In genomic region chr9:105237246-105237645, GRCh38 we compare ENCODE assay signal across 28 cellular contexts.
"Had no signal": no experiment of that assay in that cellular context is flagged by ENCODE, and none has a peak within 500 bp of the region (broad histone marks: within the 10 kb centered on the region; RNA-seq: fewer than 3 reads in every experiment).

No MANE protein-coding gene starts in this region.

- H3K27me3 Mint-ChIP-seq: progenitor cell of endocrine pancreas; stimulated activated naive B cell treated with anti-CD40 and anti-IgM and Interleukin-4, amounts not matched to agents 10 μg/mL and 1 μg/mL and 100 μg/mL, for 72 hours had no signal

- H3K27ac ChIP-seq: neural progenitor cell, ovary, parathyroid adenoma, psoas muscle, right lobe of liver, sigmoid colon, stomach, thoracic aorta, thyroid gland, tibial nerve, upper lobe of left lung, vagina had no signal

- H2AFZ ChIP-seq: neural progenitor cell, parathyroid adenoma had no signal

- ATAC-seq: natural killer cell; psoas muscle; right cardiac atrium; stimulated activated effector memory CD8-positive, alpha-beta T cell treated with anti-CD3 and anti-CD28 coated beads, Interleukin-12 subunit alpha, Interleukin-12 subunit beta, amount 100 ng/mL, for 72 hours; stimulated activated naive B cell treated with anti-CD40 and anti-IgM and Interleukin-4, amounts not matched to agents 10 μg/mL and 1 μg/mL and 100 μg/mL, for 72 hours had no signal

- H3K27ac Mint-ChIP-seq: natural killer cell; nephron; neural progenitor cell; progenitor cell of endocrine pancreas; stimulated activated effector memory CD8-positive, alpha-beta T cell treated with anti-CD3 and anti-CD28 coated beads, Interleukin-12 subunit alpha, Interleukin-12 subunit beta, amount 100 ng/mL, for 72 hours; stimulated activated naive B cell treated with anti-CD40 and anti-IgM and Interleukin-4, amounts not matched to agents 10 μg/mL and 1 μg/mL and 100 μg/mL, for 72 hours; stimulated activated naive CD8-positive, alpha-beta T cell treated with anti-CD3 and anti-CD28 coated beads, Interleukin-15, Interleukin-2, amounts not matched to agents 100 ng/mL and 50 ng/mL, for 24 hours had no signal

- H3K9me3 ChIP-seq: ovary, psoas muscle, right lobe of liver, sigmoid colon, stomach, thoracic aorta, thyroid gland, tibial nerve, upper lobe of left lung, vagina had no signal

- H3K4me1 Mint-ChIP-seq: natural killer cell; stimulated activated effector memory CD8-positive, alpha-beta T cell treated with anti-CD3 and anti-CD28 coated beads, Interleukin-12 subunit alpha, Interleukin-12 subunit beta, amount 100 ng/mL, for 72 hours had no signal

- H3K4me3 Mint-ChIP-seq: natural killer cell; nephron; neural progenitor cell; stimulated activated effector memory CD8-positive, alpha-beta T cell treated with anti-CD3 and anti-CD28 coated beads, Interleukin-12 subunit alpha, Interleukin-12 subunit beta, amount 100 ng/mL, for 72 hours; stimulated activated naive B cell treated with anti-CD40 and anti-IgM and Interleukin-4, amounts not matched to agents 10 μg/mL and 1 μg/mL and 100 μg/mL, for 72 hours; stimulated activated naive CD8-positive, alpha-beta T cell treated with anti-CD3 and anti-CD28 coated beads, Interleukin-15, Interleukin-2, amounts not matched to agents 100 ng/mL and 50 ng/mL, for 24 hours had no signal

- DNase-seq: natural killer cell; occipital lobe; ovary; posterior cingulate gyrus; psoas muscle; right cardiac atrium; right lobe of liver; sigmoid colon; small intestine; stimulated activated CD4-positive, alpha-beta T cell treated with anti-CD3 and anti-CD28 coated beads, Interleukin-15, amount 100 ng/mL, for 24 hours; stimulated activated CD4-positive, alpha-beta T cell treated with anti-CD3 and anti-CD28 coated beads, Interleukin-2, amount 100 ng/mL, for 24 hours; stimulated activated CD4-positive, alpha-beta T cell treated with anti-CD3 and anti-CD28 coated beads, Interleukin-2, amount 100 ng/mL, for 48 hours; stimulated activated CD4-positive, alpha-beta T cell treated with anti-CD3 and anti-CD28 coated beads, Interleukin-4, amount 100 ng/mL, for 24 hours; stimulated activated naive B cell treated with anti-CD40 and anti-IgM and Interleukin-4, amounts not matched to agents 10 μg/mL and 1 μg/mL and 100 μg/mL, for 72 hours; stimulated activated naive CD4-positive, alpha-beta T cell treated with Interleukin-2 at 50 U/mL for 16 hours; stomach; thyroid gland; trophoblast cell; upper lobe of left lung had no signal

- H3K4me1 ChIP-seq: psoas muscle had no signal

- H3K9ac ChIP-seq: neural progenitor cell, parathyroid adenoma had no signal

- H3K27me3 ChIP-seq: neural progenitor cell, ovary, right lobe of liver, sigmoid colon, stomach, thyroid gland, tibial nerve, upper lobe of left lung, vagina had no signal

- H3K4me2 ChIP-seq: neural progenitor cell had no signal

- H3K9me3 Mint-ChIP-seq: natural killer cell; nephron; neural progenitor cell; stimulated activated effector memory CD8-positive, alpha-beta T cell treated with anti-CD3 and anti-CD28 coated beads, Interleukin-12 subunit alpha, Interleukin-12 subunit beta, amount 100 ng/mL, for 72 hours; stimulated activated naive B cell treated with anti-CD40 and anti-IgM and Interleukin-4, amounts not matched to agents 10 μg/mL and 1 μg/mL and 100 μg/mL, for 72 hours; stimulated activated naive CD8-positive, alpha-beta T cell treated with anti-CD3 and anti-CD28 coated beads, Interleukin-15, Interleukin-2, amounts not matched to agents 100 ng/mL and 50 ng/mL, for 24 hours had no signal

- H3K79me2 ChIP-seq: parathyroid adenoma had no signal

- H3K4me3 ChIP-seq: neural progenitor cell, ovary, psoas muscle, right lobe of liver, sigmoid colon, stomach, thoracic aorta, thyroid gland, tibial nerve, upper lobe of left lung, vagina had no signal

- H3K36me3 Mint-ChIP-seq: natural killer cell; neural progenitor cell; stimulated activated effector memory CD8-positive, alpha-beta T cell treated with anti-CD3 and anti-CD28 coated beads, Interleukin-12 subunit alpha, Interleukin-12 subunit beta, amount 100 ng/mL, for 72 hours; stimulated activated naive B cell treated with anti-CD40 and anti-IgM and Interleukin-4, amounts not matched to agents 10 μg/mL and 1 μg/mL and 100 μg/mL, for 72 hours had no signal

- H3K36me3 ChIP-seq: neural progenitor cell, ovary, right lobe of liver, sigmoid colon, stomach, thoracic aorta, thyroid gland, tibial nerve, upper lobe of left lung, vagina had no signal
